ENCODE assay signal across 9 cellular contexts in genomic region chr13:110305949-110306339, GRCh38. TPM values are rescaled to one million over a fixed set of nuclear protein-coding genes. Genes with fewer than 3 reads are reported as not detected.
DNase-seq lines count a peak whose midpoint lies in the region; ATAC-seq and TF ChIP-seq lines count a peak whose summit lies in the region.
"Had no signal": no experiment of that assay in that cellular context is flagged by ENCODE, and none has a peak within 500 bp of the region (broad histone marks: within the 10 kb centered on the region; RNA-seq: fewer than 3 reads in every experiment).

No MANE protein-coding gene starts in this region.

- WGBS in iPS DF 6.9 (ENCODE audit: insufficient coverage, insufficient read length) = no CpG with 5 or more reads among the region's 6 CpGs

- H3K9me3 ChIP-seq in ascending aorta = no peaks in the 10 kb centered on the region
- H3K9me3 ChIP-seq in iPS DF 6.9 (ENCODE audit: control insufficient read depth, insufficient read depth, low read length) = no peaks in the 10 kb centered on the region

- peaks cover 8 to 29% of the 10 kb centered on the region in 2 donors for H3K4me1 ChIP-seq in ascending aorta
- no peaks in the 10 kb centered on the region; the same call in none of the 2 replicates for H3K4me1 ChIP-seq in iPS DF 6.9 (ENCODE audit: control insufficient read depth, insufficient read depth, low read length)

- peak; percentile 29 for DNase-seq in GM03348 (ENCODE audit: low spot score)
- no peak for DNase-seq in ascending aorta (ENCODE audit: low spot score in 2 of 2)
- DNase-seq in iPS DF 6.9 (ENCODE audit: low read depth, low spot score) = no peak
- DNase-seq in retinal pigment epithelial cell (ENCODE audit: low read depth) = no peak
- DNase-seq in GM19238 (ENCODE audit: insufficient read length, low spot score) = no peak
- no peak for DNase-seq in NCI-H128 (lab: John Stamatoyannopoulos, UW; ENCODE audit: unreplicated experiment)
- DNase-seq: NCI-H1436 had no signal

- H3K27ac ChIP-seq in ascending aorta (peak overlapping the region; percentile 95 to 99), iPS DF 6.9 (ENCODE audit: low read length) (no peak overlapping the region)

- no peak for ATAC-seq in GM18517 (IDR thresholded peaks at IDR 0.05; ENCODE audit: unreplicated experiment)
- no peak for ATAC-seq in HG03039 (IDR thresholded peaks at IDR 0.05; ENCODE audit: unreplicated experiment)

- intact Hi-C loops in ascending aorta (cut with DNase I) = loop anchor here (2.0 to 5.0 kb wide), 2 partner anchors 35 to 74 kb away; no protein-coding TSS in a partner anchor

- no peaks in the 10 kb centered on the region for H3K27me3 ChIP-seq in ascending aorta
- H3K27me3 ChIP-seq in iPS DF 6.9 (ENCODE audit: control insufficient read depth, insufficient read depth, low read length) = peaks cover 4% of the 10 kb centered on the region; the same call in 1 of the 2 replicates

- H3K36me3 ChIP-seq in ascending aorta (peaks cover 8 to 15% of the 10 kb centered on the region in 2 donors), iPS DF 6.9 (ENCODE audit: control insufficient read depth, insufficient read depth, low read length) (no peaks in the 10 kb centered on the region)

- TF ChIP-seq CTCF in ascending aorta (IDR thresholded peaks at IDR 0.05) = no peak
- TF ChIP-seq CTCF in retinal pigment epithelial cell (conservative IDR thresholded peaks at IDR 0.05; ENCODE audit: low read depth, low read length) = no peak

- H3K4me3 ChIP-seq in ascending aorta (peak overlapping the region; percentile 84), iPS DF 6.9 (ENCODE audit: low read length) (peak overlapping the region; percentile 89; the same call in 1 of the 2 replicates), retinal pigment epithelial cell (ENCODE audit: low read length) (peak overlapping the region; percentile 87)

RNA-seq across cellular contexts. Expression of gene COL4A1, which starts 1.0 kb away (rescaled TPM):
- 756 TPM for total RNA-seq in ascending aorta

RNA-seq across cellular contexts. Expression of gene COL4A2, which starts 1.1 kb away (rescaled TPM):
- 1,227 TPM for total RNA-seq in ascending aorta
